In genomic region chr19:46840157-46840942, GRCh38 we compare ENCODE assay signal across 8 cellular contexts. TPM values are rescaled to one million over a fixed set of nuclear protein-coding genes. Genes with fewer than 3 reads are reported as not detected.
DNase-seq lines count a peak whose midpoint lies in the region; ATAC-seq and TF ChIP-seq lines count a peak whose summit lies in the region.

No MANE protein-coding gene starts in this region.

- WGBS in lower leg skin, 2 donors: 26 to 27% methylated on average over 19 of the region's 19 CpGs

- intact Hi-C loops in left lung (cut with DNase I): loop anchor here (5.0 to 10.0 kb wide), 2 partner anchors 83 to 86 kb away; no protein-coding TSS in a partner anchor
- intact Hi-C loops in lower leg skin (cut with DNase I; ENCODE audit: low total_unique reads): loop anchor here (2.0 kb wide), 1 partner anchor 86 kb away; no protein-coding TSS in a partner anchor

- TF ChIP-seq POLR2A in lower leg skin (IDR thresholded peaks at IDR 0.05): no peak

- peaks cover 4% of the 10 kb centered on the region for H3K4me1 Mint-ChIP-seq in stimulated activated effector memory CD8-positive, alpha-beta T cell treated with anti-CD3 and anti-CD28 coated beads, Interleukin-12 subunit alpha, Interleukin-12 subunit beta, amount 100 ng/mL, for 72 hours

- ATAC-seq in left lung (peak; percentile 89), GM21737 (IDR thresholded peaks at IDR 0.05; ENCODE audit: unreplicated experiment) (no peak)
- peak; percentile 71 for ATAC-seq in stimulated activated effector memory CD8-positive, alpha-beta T cell treated with anti-CD3 and anti-CD28 coated beads, Interleukin-12 subunit alpha, Interleukin-12 subunit beta, amount 100 ng/mL, for 72 hours

- H3K4me3 Mint-ChIP-seq in stimulated activated effector memory CD8-positive, alpha-beta T cell treated with anti-CD3 and anti-CD28 coated beads, Interleukin-12 subunit alpha, Interleukin-12 subunit beta, amount 100 ng/mL, for 72 hours: no peak overlapping the region

- no peaks in the 10 kb centered on the region for H3K9me3 ChIP-seq in left lung

- peak; percentile 56 for DNase-seq in NCI-H2029 (lab: John Stamatoyannopoulos, UW)
- DNase-seq in UCSD-AML1 (lab: John Stamatoyannopoulos, UW; ENCODE audit: unreplicated experiment): peak; percentile 61
- DNase-seq in cerebellar cortex (ENCODE audit: low spot score): peak; percentile 72
- DNase-seq in left lung: no peak
- peak in 1 of 2 donors; percentile 59 for DNase-seq in stimulated activated effector memory CD8-positive, alpha-beta T cell treated with anti-CD3 and anti-CD28 coated beads, Interleukin-12 subunit alpha, Interleukin-12 subunit beta, amount 100 ng/mL, for 72 hours (ENCODE audit: low spot score in 2 of 2)
- no peak for DNase-seq in lower leg skin (ENCODE audit: low spot score in 2 of 2)

- H3K36me3 Mint-ChIP-seq in stimulated activated effector memory CD8-positive, alpha-beta T cell treated with anti-CD3 and anti-CD28 coated beads, Interleukin-12 subunit alpha, Interleukin-12 subunit beta, amount 100 ng/mL, for 72 hours: peaks cover 80% of the 10 kb centered on the region

- peaks cover 0 to 7% of the 10 kb centered on the region in 2 donors for H3K4me1 ChIP-seq in left lung

- no peak overlapping the region for H3K4me3 ChIP-seq in left lung
- H3K4me3 ChIP-seq in lower leg skin (ENCODE audit: low read depth, poor library complexity, severe bottlenecking): no peak overlapping the region

- TF ChIP-seq CTCF in GM12872 (IDR thresholded peaks at IDR 0.05; ENCODE audit: insufficient read depth, low read depth, low read length) (peak; percentile 86), left lung (IDR thresholded peaks at IDR 0.05) (peak; percentile 56 to 69), lower leg skin (IDR thresholded peaks at IDR 0.05) (peak in 1 of 3 donors; percentile 56)

- peak overlapping the region; percentile 20 for H3K27ac Mint-ChIP-seq in stimulated activated effector memory CD8-positive, alpha-beta T cell treated with anti-CD3 and anti-CD28 coated beads, Interleukin-12 subunit alpha, Interleukin-12 subunit beta, amount 100 ng/mL, for 72 hours

- peaks cover 0 to 76% of the 10 kb centered on the region in 2 donors for H3K36me3 ChIP-seq in left lung

- H3K27me3 ChIP-seq in left lung: no peaks in the 10 kb centered on the region

- H3K9me3 Mint-ChIP-seq in stimulated activated effector memory CD8-positive, alpha-beta T cell treated with anti-CD3 and anti-CD28 coated beads, Interleukin-12 subunit alpha, Interleukin-12 subunit beta, amount 100 ng/mL, for 72 hours: no peaks in the 10 kb centered on the region

- H3K27ac ChIP-seq in left lung: peak overlapping the region in 1 of 2 donors; percentile 28

RNA-seq across cellular contexts. Expression of gene AP2S1, which starts 10.3 kb away (rescaled TPM):
- 100 to 1,000 TPM; 152 to 163 TPM for total RNA-seq in left lung
- 100 to 1,000 TPM in 3 of 4 donors, 10 to 100 TPM in 1; 88.9 to 132 (median 114) TPM for total RNA-seq in lower leg skin

RNA-seq across cellular contexts. Expression of gene ARHGAP35, which starts 20.4 kb away (rescaled TPM):
- total RNA-seq in left lung: 10 to 100 TPM; 52.6 to 53.4 TPM
- total RNA-seq in lower leg skin: 10 to 100 TPM; 19.4 to 43.6 (median 40.1) TPM

RNA-seq across cellular contexts. Expression of gene SLC1A5, which starts 52.0 kb away (rescaled TPM):
- total RNA-seq in left lung (100 to 1,000 TPM in 1 of 2 donors, 10 to 100 TPM in 1; 79.9 to 172 TPM), lower leg skin (100 to 1,000 TPM in 3 of 4 donors, 10 to 100 TPM in 1; 59.3 to 181 (median 137) TPM)

Comparison
In these comparisons a context has a peak if more than half of its experiments do, and no peak if none do; other contexts are left out.
1. DNase-seq: peak in NCI-H2029 (single experiment), UCSD-AML1 (single experiment) and cerebellar cortex (single experiment); none in left lung (0 of 2) and lower leg skin (0 of 2).